26 cellular contexts compared by ENCODE assay signal in the genomic region with DNA sequence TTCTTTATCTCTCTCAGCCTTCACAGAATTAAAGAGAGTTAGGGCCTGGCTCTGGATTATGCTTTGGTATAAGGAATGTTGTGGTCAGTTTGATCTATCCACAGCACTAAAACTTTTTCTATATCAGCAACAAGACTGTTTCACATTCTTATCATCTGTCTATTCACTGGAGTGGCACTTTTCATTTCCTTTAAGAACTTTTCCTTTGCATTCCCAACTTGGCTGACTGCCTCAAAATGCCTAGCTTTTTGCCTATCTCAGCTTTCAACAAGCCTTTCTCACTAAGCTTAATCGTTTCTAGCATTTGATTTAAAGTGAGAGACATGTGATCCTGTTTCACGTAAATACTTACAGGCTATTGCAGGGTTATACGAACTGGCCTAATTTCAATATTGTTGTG.
DNase-seq lines count a peak whose midpoint lies in the region; ATAC-seq and TF ChIP-seq lines count a peak whose summit lies in the region.
"Had no signal": no experiment of that assay in that cellular context is flagged by ENCODE, and none has a peak within 500 bp of the region (broad histone marks: within the 10 kb centered on the region; RNA-seq: fewer than 3 reads in every experiment).

No MANE protein-coding gene starts in this region.

- ATAC-seq in GM23338, result no peak
- peak; percentile 87 for ATAC-seq in SK-N-SH treated with all-trans-retinoic acid at 6 μM for 48 hours
- ATAC-seq in omental fat pad (ENCODE audit: low FRiP score), result no peak
- ATAC-seq in GM19035 (IDR thresholded peaks at IDR 0.05; ENCODE audit: unreplicated experiment), result no peak
- ATAC-seq: activated CD8-positive, alpha-beta T cell treated with anti-CD3 and anti-CD28 coated beads, Interleukin-2, amount 10 ng/mL, durations not matched to agents 7 days and 5 days; effector memory CD8-positive, alpha-beta T cell; heart right ventricle; K562; sciatic nerve had no signal

- H3K36me3 Mint-ChIP-seq in GM23338 (ENCODE audit: low read depth) (no peaks in the 10 kb centered on the region), endodermal cell (ENCODE audit: low read depth) (no peaks in the 10 kb centered on the region)
- no peaks in the 10 kb centered on the region for H3K36me3 Mint-ChIP-seq in CD4-positive, alpha-beta memory T cell
- H3K36me3 Mint-ChIP-seq: activated naive CD4-positive, alpha-beta T cell treated with anti-CD3 and anti-CD28 coated beads, Interleukin-2, amount 10 ng/mL, durations not matched to agents 7 days and 5 days had no signal

- 78 to 92% methylated on average over 3 of the region's 3 CpGs for WGBS in endodermal cell (ENCODE audit: insufficient coverage in 1 of 2, insufficient read length in 1 of 2), 2 experiments
- 87% methylated on average over 2 of the region's 3 CpGs; no CpG with 5 or more reads in 1 of the 2 experiments for WGBS in mesodermal cell (ENCODE audit: insufficient coverage in 2 of 2), 2 experiments
- WGBS in GM23248 (ENCODE audit: low coverage in 1 of 2, low lambda C conversion rate in 2 of 2, missing lambda C conversion rate in 2 of 2), 2 experiments, result 71 to 73% methylated on average over 3 of the region's 3 CpGs

- H4K20me1 ChIP-seq in GM23338 (replicated peaks; ENCODE audit: insufficient read depth), result no peaks in the 10 kb centered on the region
- H4K20me1 ChIP-seq in GM23248 (ENCODE audit: insufficient read depth), result no peaks in the 10 kb centered on the region

- no peaks in the 10 kb centered on the region for H3K79me2 ChIP-seq in GM23338 (replicated peaks; ENCODE audit: insufficient read depth)
- no peaks in the 10 kb centered on the region for H3K79me2 ChIP-seq in GM23248 (ENCODE audit: insufficient read depth)

- H3K4me3 Mint-ChIP-seq in GM23338, result no peak overlapping the region
- no peak overlapping the region for H3K4me3 Mint-ChIP-seq in endodermal cell
- H3K4me3 Mint-ChIP-seq in CD4-positive, alpha-beta memory T cell, result no peak overlapping the region
- H3K4me3 Mint-ChIP-seq: activated CD8-positive, alpha-beta T cell treated with anti-CD3 and anti-CD28 coated beads, Interleukin-2, amount 10 ng/mL, durations not matched to agents 7 days and 5 days; activated naive CD4-positive, alpha-beta T cell treated with anti-CD3 and anti-CD28 coated beads, Interleukin-2, amount 10 ng/mL, durations not matched to agents 7 days and 5 days; effector memory CD8-positive, alpha-beta T cell had no signal

- H3K4me3 ChIP-seq in GM23338 (no peak overlapping the region), endodermal cell (ENCODE audit: low read length) (peak overlapping the region; percentile 24), mesodermal cell (ENCODE audit: extremely low read depth, insufficient read depth, low read length, poor library complexity, severe bottlenecking) (no peak overlapping the region), GM23248 (no peak overlapping the region)
- H3K4me3 ChIP-seq in CD4-positive, alpha-beta memory T cell (ENCODE audit: low read length in 2 of 2), result no peak overlapping the region
- H3K4me3 ChIP-seq: heart right ventricle, K562, tibial artery had no signal

- H3K4me1 Mint-ChIP-seq in GM23338, result no peaks in the 10 kb centered on the region
- peaks cover 12% of the 10 kb centered on the region for H3K4me1 Mint-ChIP-seq in endodermal cell
- no peaks in the 10 kb centered on the region for H3K4me1 Mint-ChIP-seq in CD4-positive, alpha-beta memory T cell
- H3K4me1 Mint-ChIP-seq: activated naive CD4-positive, alpha-beta T cell treated with anti-CD3 and anti-CD28 coated beads, Interleukin-2, amount 10 ng/mL, durations not matched to agents 7 days and 5 days had no signal

- H3F3A ChIP-seq in GM23338 (replicated peaks; ENCODE audit: low read depth) (no peaks in the 10 kb centered on the region), GM23248 (ENCODE audit: insufficient read depth) (no peaks in the 10 kb centered on the region)

- H2AFZ ChIP-seq in GM23338 (peak overlapping the region; percentile 79; the same call in 1 of the 2 replicates), GM23248 (no peak overlapping the region; the same call in 1 of the 2 replicates)

- no peaks in the 10 kb centered on the region for H3K4me1 ChIP-seq in GM23338 (ENCODE audit: insufficient read depth)
- H3K4me1 ChIP-seq in endodermal cell (ENCODE audit: control insufficient read depth, insufficient read depth, low read length), result no peaks in the 10 kb centered on the region
- H3K4me1 ChIP-seq in mesodermal cell (ENCODE audit: control insufficient read depth, insufficient read depth, low read length, poor library complexity, severe bottlenecking), result peaks cover 8% of the 10 kb centered on the region
- H3K4me1 ChIP-seq in GM23248 (ENCODE audit: insufficient read depth), result no peaks in the 10 kb centered on the region
- H3K4me1 ChIP-seq in CD4-positive, alpha-beta memory T cell (ENCODE audit: insufficient read depth, low read length), result no peaks in the 10 kb centered on the region
- H3K4me1 ChIP-seq: heart right ventricle, tibial artery had no signal

- no peaks in the 10 kb centered on the region for H3K27me3 ChIP-seq in GM23338 (ENCODE audit: insufficient read depth)
- no peaks in the 10 kb centered on the region for H3K27me3 ChIP-seq in endodermal cell (ENCODE audit: control insufficient read depth, insufficient read depth, low read length, poor library complexity, severe bottlenecking)
- H3K27me3 ChIP-seq in GM23248 (replicated peaks; ENCODE audit: insufficient read depth), result no peaks in the 10 kb centered on the region
- H3K27me3 ChIP-seq in CD4-positive, alpha-beta memory T cell (ENCODE audit: insufficient read depth, low read length), result no peaks in the 10 kb centered on the region
- H3K27me3 ChIP-seq: heart right ventricle, tibial artery had no signal

- no peak for DNase-seq in GM23338 (ENCODE audit: low spot score)
- no peak for DNase-seq in endodermal cell
- DNase-seq in omental fat pad (ENCODE audit: low spot score), result no peak
- no peak for DNase-seq in GM23248
- no peak for DNase-seq in CD4-positive, alpha-beta memory T cell
- DNase-seq: activated CD4-positive, alpha-beta T cell treated with anti-CD3 and anti-CD28 coated beads for 4 hours; activated CD8-positive, alpha-beta T cell treated with anti-CD3 and anti-CD28 coated beads, Interleukin-2, amount 10 ng/mL, durations not matched to agents 7 days and 5 days; activated naive CD4-positive, alpha-beta T cell treated with anti-CD3 and anti-CD28 coated beads, Interleukin-2, amount 10 ng/mL, durations not matched to agents 7 days and 5 days; amniotic stem cell; effector memory CD8-positive, alpha-beta T cell; GOT3; heart right ventricle; mammary epithelial cell; NCI-H1417; NCI-H2029 treated with DMSO at 0.1 percent for 48 hours; NCI-H526; Right ventricle myocardium superior; stimulated activated CD4-positive, alpha-beta T cell treated with anti-CD3 and anti-CD28 coated beads, Interleukin-4, amount 100 ng/mL, for 24 hours; T-helper 9 cell; tibial artery; WERI-Rb-1 had no signal

- H3K36me3 ChIP-seq in GM23338 (ENCODE audit: insufficient read depth) (no peaks in the 10 kb centered on the region), endodermal cell (ENCODE audit: control insufficient read depth, insufficient read depth, low read length) (no peaks in the 10 kb centered on the region), mesodermal cell (ENCODE audit: control insufficient read depth, insufficient read depth, low read length) (no peaks in the 10 kb centered on the region), GM23248 (ENCODE audit: low read depth) (no peaks in the 10 kb centered on the region)
- no peaks in the 10 kb centered on the region for H3K36me3 ChIP-seq in CD4-positive, alpha-beta memory T cell (ENCODE audit: insufficient read depth, low read length)
- H3K36me3 ChIP-seq: heart right ventricle, tibial artery, WERI-Rb-1 had no signal

- H3K4me2 ChIP-seq in GM23338 (no peak overlapping the region), GM23248 (ENCODE audit: unreplicated experiment) (no peak overlapping the region)

- H3K9me3 Mint-ChIP-seq in GM23338, result no peaks in the 10 kb centered on the region
- no peaks in the 10 kb centered on the region for H3K9me3 Mint-ChIP-seq in endodermal cell
- peaks cover 0 to 5% (median 2%) of the 10 kb centered on the region in 8 donors for H3K9me3 Mint-ChIP-seq in CD4-positive, alpha-beta memory T cell
- H3K9me3 Mint-ChIP-seq: activated naive CD4-positive, alpha-beta T cell treated with anti-CD3 and anti-CD28 coated beads, Interleukin-2, amount 10 ng/mL, durations not matched to agents 7 days and 5 days had no signal

- no peak overlapping the region for H3K9ac ChIP-seq in endodermal cell (ENCODE audit: extremely low read depth, low read length, poor library complexity, severe bottlenecking)
- no peak overlapping the region for H3K9ac ChIP-seq in GM23248

- no peak for TF ChIP-seq CTCF in GM23338 (conservative IDR thresholded peaks at IDR 0.05; ENCODE audit: low read depth in 2 of 2)
- TF ChIP-seq CTCF in endodermal cell (conservative IDR thresholded peaks at IDR 0.05), result no peak
- TF ChIP-seq CTCF in omental fat pad (IDR thresholded peaks at IDR 0.05), result no peak

- intact Hi-C loops in CD4-positive, alpha-beta memory T cell (cut with micrococcal nuclease), result no loop called here

- H3K9me2 ChIP-seq in GM23338 (ENCODE audit: insufficient read depth), result no peaks in the 10 kb centered on the region
- H3K9me2 ChIP-seq in GM23248 (ENCODE audit: insufficient read depth), result no peaks in the 10 kb centered on the region

- CTCF ChIA-PET in CD4-positive, alpha-beta memory T cell (lab: Charles Lee; ENCODE audit: partially characterized antibody), result no interaction called here

- H3K9me3 ChIP-seq in endodermal cell (ENCODE audit: control insufficient read depth, low read length), result no peaks in the 10 kb centered on the region
- no peaks in the 10 kb centered on the region for H3K9me3 ChIP-seq in mesodermal cell (ENCODE audit: control insufficient read depth, low read length)
- no peaks in the 10 kb centered on the region for H3K9me3 ChIP-seq in GM23248 (ENCODE audit: low read depth)
- no peaks in the 10 kb centered on the region for H3K9me3 ChIP-seq in CD4-positive, alpha-beta memory T cell (ENCODE audit: control insufficient read depth in 1 of 2, low read length in 2 of 2)

- POLR2A ChIA-PET in CD4-positive, alpha-beta memory T cell (lab: Charles Lee; ENCODE audit: partially characterized antibody), result no interaction called here

- no peaks in the 10 kb centered on the region for H3K27me3 Mint-ChIP-seq in GM23338 (ENCODE audit: insufficient read depth, low read depth, poor library complexity)
- no peaks in the 10 kb centered on the region for H3K27me3 Mint-ChIP-seq in endodermal cell (ENCODE audit: insufficient read depth)
- H3K27me3 Mint-ChIP-seq in CD4-positive, alpha-beta memory T cell, result no peaks in the 10 kb centered on the region
- H3K27me3 Mint-ChIP-seq: activated naive CD4-positive, alpha-beta T cell treated with anti-CD3 and anti-CD28 coated beads, Interleukin-2, amount 10 ng/mL, durations not matched to agents 7 days and 5 days; effector memory CD8-positive, alpha-beta T cell had no signal

- H3K27ac ChIP-seq in GM23338 (ENCODE audit: low read depth), result no peak overlapping the region
- no peak overlapping the region for H3K27ac ChIP-seq in endodermal cell (ENCODE audit: low read depth, low read length)
- peak overlapping the region; percentile 33 for H3K27ac ChIP-seq in mesodermal cell (ENCODE audit: low read depth, low read length, severe bottlenecking)
- no peak overlapping the region for H3K27ac ChIP-seq in GM23248
- H3K27ac ChIP-seq in CD4-positive, alpha-beta memory T cell (ENCODE audit: low read depth, low read length), result no peak overlapping the region
- H3K27ac ChIP-seq: heart right ventricle, tibial artery, WERI-Rb-1 had no signal

- in situ Hi-C loops in GM23248 (cut with MboI), result no loop called here

- no peak overlapping the region for H3K27ac Mint-ChIP-seq in GM23338
- no peak overlapping the region for H3K27ac Mint-ChIP-seq in endodermal cell
- H3K27ac Mint-ChIP-seq in CD4-positive, alpha-beta memory T cell, result no peak overlapping the region
- H3K27ac Mint-ChIP-seq: activated CD8-positive, alpha-beta T cell treated with anti-CD3 and anti-CD28 coated beads, Interleukin-2, amount 10 ng/mL, durations not matched to agents 7 days and 5 days; activated naive CD4-positive, alpha-beta T cell treated with anti-CD3 and anti-CD28 coated beads, Interleukin-2, amount 10 ng/mL, durations not matched to agents 7 days and 5 days; effector memory CD8-positive, alpha-beta T cell had no signal
